ENCODE assay signal across 8 cellular contexts in the genomic region with DNA sequence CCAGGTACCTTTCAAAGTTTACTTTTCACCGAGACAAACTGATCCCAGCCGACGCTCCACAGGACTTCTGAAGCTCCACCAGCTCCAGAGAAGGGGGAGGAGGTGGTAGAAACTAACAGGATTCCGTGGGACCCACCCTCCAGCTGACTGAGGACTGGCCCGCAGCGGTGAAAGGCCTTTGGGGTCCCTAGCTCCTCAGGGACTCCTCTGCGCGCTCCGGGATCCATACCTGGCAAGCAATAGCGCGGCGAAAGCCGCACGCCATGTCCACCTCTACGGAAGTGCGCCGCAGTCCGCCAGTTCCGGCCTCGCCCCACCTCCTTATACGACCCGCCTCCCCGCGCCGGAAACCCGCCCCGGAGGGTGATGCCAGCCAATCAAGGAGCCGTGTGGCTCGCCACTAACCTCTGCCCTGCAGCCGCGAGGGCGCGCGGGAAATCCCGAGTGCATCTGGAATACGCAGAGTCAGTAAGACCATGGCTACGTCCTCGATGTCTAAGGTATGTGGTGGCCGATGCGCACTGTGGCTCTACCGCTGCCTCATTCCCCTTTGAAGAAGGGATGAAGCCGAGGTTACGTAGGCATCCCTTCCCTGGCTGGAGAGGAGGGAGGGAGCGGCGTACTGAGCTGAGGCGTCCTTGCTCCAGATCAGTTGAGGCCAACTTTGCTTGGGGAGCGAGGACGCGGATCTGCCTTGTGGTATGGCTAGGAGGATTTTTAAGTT.
DNase-seq lines count a peak whose midpoint lies in the region; FAIRE-seq and TF ChIP-seq lines count a peak whose summit lies in the region.

A gene (plus strand): TSS at position 443 of the 724 bp plus-strand sequence. CDS start 34 bp downstream, at position 477.
A gene with protein sequence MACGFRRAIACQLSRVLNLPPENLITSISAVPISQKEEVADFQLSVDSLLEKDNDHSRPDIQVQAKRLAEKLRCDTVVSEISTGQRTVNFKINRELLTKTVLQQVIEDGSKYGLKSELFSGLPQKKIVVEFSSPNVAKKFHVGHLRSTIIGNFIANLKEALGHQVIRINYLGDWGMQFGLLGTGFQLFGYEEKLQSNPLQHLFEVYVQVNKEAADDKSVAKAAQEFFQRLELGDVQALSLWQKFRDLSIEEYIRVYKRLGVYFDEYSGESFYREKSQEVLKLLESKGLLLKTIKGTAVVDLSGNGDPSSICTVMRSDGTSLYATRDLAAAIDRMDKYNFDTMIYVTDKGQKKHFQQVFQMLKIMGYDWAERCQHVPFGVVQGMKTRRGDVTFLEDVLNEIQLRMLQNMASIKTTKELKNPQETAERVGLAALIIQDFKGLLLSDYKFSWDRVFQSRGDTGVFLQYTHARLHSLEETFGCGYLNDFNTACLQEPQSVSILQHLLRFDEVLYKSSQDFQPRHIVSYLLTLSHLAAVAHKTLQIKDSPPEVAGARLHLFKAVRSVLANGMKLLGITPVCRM (minus strand): TSS at position 295 of the 724 bp plus-strand sequence. CDS start 30 bp downstream, at position 265.

- H3K36me3 Mint-ChIP-seq in nephron (ENCODE audit: low read depth): peaks cover 24% of the 10 kb centered on the region
- peaks cover 35% of the 10 kb centered on the region for H3K36me3 Mint-ChIP-seq in stimulated activated naive CD8-positive, alpha-beta T cell treated with anti-CD3 and anti-CD28 coated beads, Interleukin-15, Interleukin-2, amounts not matched to agents 100 ng/mL and 50 ng/mL, for 24 hours (ENCODE audit: low read depth)

- no peaks in the 10 kb centered on the region for H3K9me3 ChIP-seq in Loucy (ENCODE audit: insufficient read depth, low read depth, low read length)

- no peaks in the 10 kb centered on the region for H3K27me3 Mint-ChIP-seq in nephron (ENCODE audit: low read depth)
- no peaks in the 10 kb centered on the region for H3K27me3 Mint-ChIP-seq in stimulated activated naive CD8-positive, alpha-beta T cell treated with anti-CD3 and anti-CD28 coated beads, Interleukin-15, Interleukin-2, amounts not matched to agents 100 ng/mL and 50 ng/mL, for 24 hours

- peak within 1 kb of the TSS; percentile 86 for H3K9ac ChIP-seq in Loucy (ENCODE audit: low read depth, low read length, poor library complexity, severe bottlenecking)

- no peaks in the 10 kb centered on the region for H3F3A ChIP-seq in Loucy (ENCODE audit: low read depth)

- TF ChIP-seq POLR2A in H54 (IDR thresholded peaks at IDR 0.05; ENCODE audit: low read depth, low read length) (peak; percentile 77), Raji (IDR thresholded peaks at IDR 0.05; ENCODE audit: insufficient read depth, low read depth, low read length) (peak; percentile 95)

- peak within 1 kb of the TSS; percentile 94 for H3K4me3 ChIP-seq in Loucy (ENCODE audit: low read length, poor library complexity, severe bottlenecking)

- H3K9me3 Mint-ChIP-seq in nephron: no peaks in the 10 kb centered on the region
- no peaks in the 10 kb centered on the region for H3K9me3 Mint-ChIP-seq in stimulated activated naive CD8-positive, alpha-beta T cell treated with anti-CD3 and anti-CD28 coated beads, Interleukin-15, Interleukin-2, amounts not matched to agents 100 ng/mL and 50 ng/mL, for 24 hours

- H3K9me2 ChIP-seq in Loucy (replicated peaks; ENCODE audit: low read depth, low read length): no peaks in the 10 kb centered on the region

- H3K4me1 Mint-ChIP-seq in nephron: peaks cover 39% of the 10 kb centered on the region
- peaks cover 66% of the 10 kb centered on the region for H3K4me1 Mint-ChIP-seq in stimulated activated naive CD8-positive, alpha-beta T cell treated with anti-CD3 and anti-CD28 coated beads, Interleukin-15, Interleukin-2, amounts not matched to agents 100 ng/mL and 50 ng/mL, for 24 hours (ENCODE audit: low read depth)

- FAIRE-seq in H54 (lab: Jason Lieb, UNC): peak; percentile 96

- peaks cover 17% of the 10 kb centered on the region for H4K20me1 ChIP-seq in Loucy (ENCODE audit: insufficient read depth, low read length, poor library complexity, severe bottlenecking)

- H3K27ac Mint-ChIP-seq in nephron: peak within 1 kb of the TSS; percentile 80 to 87 (median 81)
- peak within 1 kb of the TSS; percentile 91 for H3K27ac Mint-ChIP-seq in stimulated activated naive CD8-positive, alpha-beta T cell treated with anti-CD3 and anti-CD28 coated beads, Interleukin-15, Interleukin-2, amounts not matched to agents 100 ng/mL and 50 ng/mL, for 24 hours

- peak within 1 kb of the TSS; percentile 92 for H2AFZ ChIP-seq in Loucy (ENCODE audit: low read length)

- H3K4me1 ChIP-seq in Loucy (ENCODE audit: insufficient read depth, low read length, poor library complexity, severe bottlenecking): peaks cover 34% of the 10 kb centered on the region

- peaks cover 67% of the 10 kb centered on the region for H3K79me2 ChIP-seq in Loucy (ENCODE audit: insufficient read depth, low read length)

- peaks cover 3% of the 10 kb centered on the region; the same call in 1 of the 2 replicates for H3K36me3 ChIP-seq in Loucy (ENCODE audit: insufficient read depth, low read length)

- no peaks in the 10 kb centered on the region for H3K27me3 ChIP-seq in Loucy (ENCODE audit: insufficient read depth, low read length, poor library complexity, severe bottlenecking)

- DNase-seq in EL: peak; percentile 96
- peak; percentile 93 for DNase-seq in H54 (ENCODE audit: insufficient read length, low spot score)
- peak; percentile 93 for DNase-seq in activated T-helper 9 cell treated with anti-CD3 and anti-CD28 coated beads, Interleukin-2, amount 50 U/mL, for 16 hours (ENCODE audit: low read depth)
- DNase-seq in fibroblast of peridontal ligament (ENCODE audit: extremely low read depth): peak; percentile 90

- H3K4me2 ChIP-seq in Loucy (ENCODE audit: low read depth, low read length, poor library complexity, severe bottlenecking): peak within 1 kb of the TSS; percentile 95

- TF ChIP-seq CTCF in Loucy (conservative IDR thresholded peaks at IDR 0.05; ENCODE audit: low read length) (no peak), nephron (IDR thresholded peaks at IDR 0.05; ENCODE audit: unreplicated experiment in 3 of 3) (no peak)

- H3K4me3 Mint-ChIP-seq in nephron: peak within 1 kb of the TSS; percentile 89 to 92 (median 91)
- peak within 1 kb of the TSS; percentile 98 for H3K4me3 Mint-ChIP-seq in stimulated activated naive CD8-positive, alpha-beta T cell treated with anti-CD3 and anti-CD28 coated beads, Interleukin-15, Interleukin-2, amounts not matched to agents 100 ng/mL and 50 ng/mL, for 24 hours

Comparison
In these comparisons a context has a peak if more than half of its experiments do, and no peak if none do; other contexts are left out.
1. Peak in every context shown above with its lines: DNase-seq and H3K4me3 ChIP-seq.